Comparison of ENCODE assay signal across 1 cellular context in the genomic region with DNA sequence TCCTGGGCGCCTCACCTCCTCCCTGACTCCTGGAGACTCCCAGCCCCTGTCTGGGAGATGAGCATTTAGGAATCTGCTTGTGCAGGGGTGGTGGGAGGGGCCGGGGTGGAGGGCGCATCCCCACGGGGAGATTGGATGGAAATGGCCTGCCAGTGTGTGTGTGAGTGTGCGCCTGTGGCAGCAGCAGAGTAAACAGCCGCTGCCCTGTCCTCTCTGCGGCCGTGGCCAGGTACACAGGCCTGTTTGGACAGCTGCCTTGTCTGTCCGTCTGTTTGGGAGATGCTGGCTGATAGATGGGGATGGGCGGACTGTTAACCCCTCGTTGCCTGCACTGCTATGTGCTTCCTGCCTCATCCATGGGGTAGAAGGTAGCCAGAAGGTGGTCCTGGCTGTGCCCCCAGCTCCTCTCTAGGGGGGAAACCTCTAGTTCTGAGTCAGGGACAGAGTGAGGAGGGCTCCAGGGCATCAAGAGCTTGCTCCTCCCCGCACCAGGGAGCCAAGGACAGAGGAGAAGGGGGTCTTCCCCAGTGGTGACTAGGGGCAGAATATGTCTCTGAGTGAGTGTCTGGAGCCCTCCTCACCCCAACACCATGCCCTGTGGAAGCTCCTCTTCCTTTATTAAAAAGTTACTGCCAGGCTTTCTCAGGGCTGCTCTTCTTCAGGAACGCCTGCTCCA.
TF ChIP-seq lines count a peak whose summit lies in the region.

No MANE protein-coding gene starts in this region.

TF ChIP-seq in HEK293T, 16 proteins besides CTCF, POLR2A, EP300 and RAD21 (continued from another document):
- TF ChIP-seq ELF4 (IDR thresholded peaks at IDR 0.05) (no peak), TARDBP (IDR thresholded peaks at IDR 0.05) (no peak), NFRKB (IDR thresholded peaks at IDR 0.05) (no peak), BHLHE40 (IDR thresholded peaks at IDR 0.05; ENCODE audit: borderline replicate concordance) (no peak), SP1 (IDR thresholded peaks at IDR 0.05) (no peak)
